18 cellular contexts compared by ENCODE assay signal in the genomic region with DNA sequence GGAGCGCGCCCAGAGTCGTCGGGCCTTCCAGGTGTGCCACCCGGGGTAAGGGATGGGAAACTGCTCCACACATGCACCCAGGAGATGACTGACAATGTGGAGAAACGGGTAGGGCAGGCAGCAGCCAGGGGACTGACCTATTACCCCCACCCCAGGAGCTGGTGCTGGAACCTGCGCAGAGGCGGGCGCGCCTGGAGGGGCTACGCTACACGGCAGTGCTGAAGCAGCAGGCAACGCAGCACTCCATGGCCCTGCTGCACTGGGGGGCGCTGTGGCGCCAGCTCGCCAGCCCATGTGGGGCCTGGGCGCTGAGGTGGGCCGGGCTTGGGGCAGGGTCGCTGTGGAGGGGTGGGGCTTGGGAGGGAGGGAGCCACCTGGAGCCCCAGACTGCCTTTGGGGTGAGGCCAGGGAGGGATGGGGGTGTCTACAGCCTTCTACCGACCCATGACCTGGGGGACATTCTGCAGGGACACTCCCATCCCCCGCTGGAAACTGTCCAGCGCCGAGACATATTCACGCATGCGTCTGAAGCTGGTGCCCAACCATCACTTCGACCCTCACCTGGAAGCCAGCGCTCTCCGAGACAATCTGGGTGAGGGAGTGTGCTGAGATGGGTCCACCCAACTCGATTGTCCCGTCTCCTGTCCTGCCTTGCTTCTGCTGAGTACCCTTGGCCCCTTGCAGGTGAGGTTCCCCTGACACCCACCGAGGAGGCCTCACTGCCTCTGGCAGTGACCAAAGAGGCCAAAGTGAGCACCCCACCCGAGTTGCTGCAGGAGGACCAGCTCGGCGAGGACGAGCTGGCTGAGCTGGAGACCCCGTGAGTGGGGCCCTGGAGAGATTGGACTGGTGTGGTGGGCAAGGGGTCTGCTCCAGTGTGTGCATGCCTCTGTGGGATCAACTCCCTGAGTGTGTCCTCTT. TPM values are rescaled to one million over a fixed set of nuclear protein-coding genes. Genes with fewer than 3 reads are reported as not detected.
DNase-seq lines count a peak whose midpoint lies in the region; ATAC-seq and TF ChIP-seq lines count a peak whose summit lies in the region.
"Had no signal": no experiment of that assay in that cellular context is flagged by ENCODE, and none has a peak within 500 bp of the region (broad histone marks: within the 10 kb centered on the region; RNA-seq: fewer than 3 reads in every experiment).

No MANE protein-coding gene starts in this region.

- TF ChIP-seq CTCF in CD8-positive, alpha-beta T cell (IDR thresholded peaks at IDR 0.05): no peak
- TF ChIP-seq CTCF in GM10248 (IDR thresholded peaks at IDR 0.05; ENCODE audit: control extremely low read depth, extremely low read depth, low read depth, missing control alignments) (peak; percentile 9), body of pancreas (IDR thresholded peaks at IDR 0.05) (no peak), progenitor cell of endocrine pancreas (IDR thresholded peaks at IDR 0.05; ENCODE audit: unreplicated experiment) (no peak), omental fat pad (IDR thresholded peaks at IDR 0.05) (no peak)

- peaks cover 6% of the 10 kb centered on the region for H3K4me1 Mint-ChIP-seq in CD8-positive, alpha-beta T cell (ENCODE audit: low read depth)
- peaks cover 4% of the 10 kb centered on the region for H3K4me1 Mint-ChIP-seq in progenitor cell of endocrine pancreas (ENCODE audit: low read depth)

- no peaks in the 10 kb centered on the region for H3K9me3 ChIP-seq in CD8-positive, alpha-beta T cell (ENCODE audit: low read length)
- H3K9me3 ChIP-seq in body of pancreas (no peaks in the 10 kb centered on the region), mesenchymal stem cell (ENCODE audit: control insufficient read depth, low read length) (no peaks in the 10 kb centered on the region)

- CTCF ChIA-PET in CD8-positive, alpha-beta T cell (lab: Charles Lee): interaction anchor here (0.8 to 1.4 kb wide), 3 partner anchors 13 to 107 kb away, joined by 3 to 4 read pairs (median 3); no protein-coding TSS in a partner anchor
- CTCF ChIA-PET in GM10248 (lab: Yijun Ruan, JAX): interaction anchor here (0.8 to 1.1 kb wide), 3 partner anchors 10 to 319 kb away, joined by 3 read pairs; no protein-coding TSS in a partner anchor

- no peak overlapping the region for H4K91ac ChIP-seq in mesenchymal stem cell (ENCODE audit: low read length)

- no peak overlapping the region for H2AK5ac ChIP-seq in mesenchymal stem cell (ENCODE audit: low read length, severe bottlenecking)

- H2BK120ac ChIP-seq in mesenchymal stem cell (ENCODE audit: low read depth, low read length): no peak overlapping the region

- H3K27me3 ChIP-seq in CD8-positive, alpha-beta T cell (ENCODE audit: insufficient read depth, low read length): no peaks in the 10 kb centered on the region
- no peaks in the 10 kb centered on the region for H3K27me3 ChIP-seq in body of pancreas
- H3K27me3 ChIP-seq in mesenchymal stem cell (ENCODE audit: control insufficient read depth in 1 of 2, insufficient read depth in 1 of 2, low read length in 2 of 2): no peaks in the 10 kb centered on the region

- H3K18ac ChIP-seq in mesenchymal stem cell (ENCODE audit: low read depth in 1 of 2, low read length in 2 of 2): no peak overlapping the region

- H2BK5ac ChIP-seq in mesenchymal stem cell (ENCODE audit: low read depth, low read length, poor library complexity, severe bottlenecking): no peak overlapping the region

- H2BK12ac ChIP-seq in mesenchymal stem cell (ENCODE audit: low read length in 2 of 2): no peak overlapping the region

- H3K27me3 Mint-ChIP-seq in CD8-positive, alpha-beta T cell (ENCODE audit: low read depth): no peaks in the 10 kb centered on the region
- H3K27me3 Mint-ChIP-seq in progenitor cell of endocrine pancreas: no peaks in the 10 kb centered on the region
- H3K27me3 Mint-ChIP-seq: memory B cell had no signal

- peaks cover 76% of the 10 kb centered on the region for H3K36me3 Mint-ChIP-seq in CD8-positive, alpha-beta T cell
- H3K36me3 Mint-ChIP-seq in progenitor cell of endocrine pancreas (ENCODE audit: insufficient read depth): peaks cover 18% of the 10 kb centered on the region

- no peak overlapping the region for H3K23ac ChIP-seq in mesenchymal stem cell (ENCODE audit: low read length in 2 of 2)

- no peak overlapping the region for H3K27ac ChIP-seq in CD8-positive, alpha-beta T cell (ENCODE audit: low read depth, low read length)
- no peak overlapping the region for H3K27ac ChIP-seq in body of pancreas
- H3K27ac ChIP-seq in mesenchymal stem cell (ENCODE audit: low read length, poor library complexity, severe bottlenecking): no peak overlapping the region

- H3K79me1 ChIP-seq in mesenchymal stem cell (replicated peaks; ENCODE audit: low read length, poor library complexity, severe bottlenecking): no peaks in the 10 kb centered on the region

- H3K9me3 Mint-ChIP-seq in CD8-positive, alpha-beta T cell: no peaks in the 10 kb centered on the region
- H3K9me3 Mint-ChIP-seq in progenitor cell of endocrine pancreas (ENCODE audit: low read depth): no peaks in the 10 kb centered on the region
- H3K9me3 Mint-ChIP-seq: memory B cell had no signal

- H3K14ac ChIP-seq in mesenchymal stem cell (ENCODE audit: low read length in 2 of 2): no peak overlapping the region

- H3K9ac ChIP-seq in mesenchymal stem cell (ENCODE audit: low read length): no peak overlapping the region

- H2AFZ ChIP-seq in mesenchymal stem cell (ENCODE audit: low read depth, low read length): no peak overlapping the region

- 86 to 89% methylated on average over 25 to 33 of the region's 36 CpGs for WGBS in body of pancreas, 2 donors
- 90% methylated on average over 34 of the region's 36 CpGs for WGBS in mesenchymal stem cell

- H3K4ac ChIP-seq in mesenchymal stem cell (ENCODE audit: low read depth in 1 of 2, low read length in 2 of 2): no peak overlapping the region

- H3K4me1 ChIP-seq in CD8-positive, alpha-beta T cell (ENCODE audit: insufficient read depth, low read length): peaks cover 5% of the 10 kb centered on the region
- no peaks in the 10 kb centered on the region for H3K4me1 ChIP-seq in body of pancreas
- H3K4me1 ChIP-seq in mesenchymal stem cell (ENCODE audit: control insufficient read depth, insufficient read depth, low read depth, low read length): peaks cover 9% of the 10 kb centered on the region

- H3K27ac Mint-ChIP-seq in CD8-positive, alpha-beta T cell: peak overlapping the region; percentile 70
- no peak overlapping the region for H3K27ac Mint-ChIP-seq in progenitor cell of endocrine pancreas
- H3K27ac Mint-ChIP-seq: memory B cell had no signal

- H3K36me3 ChIP-seq in CD8-positive, alpha-beta T cell (ENCODE audit: insufficient read depth, low read length): peaks cover 20% of the 10 kb centered on the region
- H3K36me3 ChIP-seq in body of pancreas (replicated peaks in 1 of 2; ENCODE audit: insufficient read depth in 1 of 2, low read depth in 2 of 2) (peaks cover 4 to 24% of the 10 kb centered on the region in 2 donors), mesenchymal stem cell (ENCODE audit: control insufficient read depth in 1 of 2, insufficient read depth in 2 of 2, low read depth in 1 of 2, low read length in 2 of 2) (peaks cover 0 to 56% of the 10 kb centered on the region in 2 experiments)

- TF ChIP-seq POLR2A in body of pancreas (IDR thresholded peaks at IDR 0.05): no peak

- H2BK15ac ChIP-seq in mesenchymal stem cell (ENCODE audit: low read depth, poor library complexity, severe bottlenecking): peak overlapping the region; percentile 12

- intact Hi-C loops in CD8-positive, alpha-beta T cell (cut with DNase I, micrococcal nuclease): no loop called here
- intact Hi-C loops in body of pancreas (cut with DNase I): no loop called here

- no peak overlapping the region for H3K4me2 ChIP-seq in mesenchymal stem cell (ENCODE audit: low read length, poor library complexity, severe bottlenecking)
- H3K4me2 ChIP-seq: smooth muscle cell had no signal

- POLR2A ChIA-PET in CD8-positive, alpha-beta T cell (lab: Charles Lee): no interaction called here
- POLR2A ChIA-PET in GM10248 (lab: Yijun Ruan, JAX): no interaction called here

- no peak overlapping the region for H3K4me3 ChIP-seq in CD8-positive, alpha-beta T cell (ENCODE audit: low read depth, low read length)
- H3K4me3 ChIP-seq in body of pancreas (no peak overlapping the region), mesenchymal stem cell (ENCODE audit: insufficient read depth in 1 of 2, low read depth in 1 of 2, low read length in 2 of 2) (no peak overlapping the region)
- H3K4me3 ChIP-seq: smooth muscle cell had no signal

- H3K4me3 Mint-ChIP-seq in CD8-positive, alpha-beta T cell: no peak overlapping the region
- no peak overlapping the region for H3K4me3 Mint-ChIP-seq in progenitor cell of endocrine pancreas (ENCODE audit: low read depth)
- H3K4me3 Mint-ChIP-seq: memory B cell had no signal

- ATAC-seq in CD8-positive, alpha-beta T cell: no peak
- ATAC-seq in body of pancreas: no peak
- no peak for ATAC-seq in GM21576 (IDR thresholded peaks at IDR 0.05; ENCODE audit: unreplicated experiment)
- no peak for ATAC-seq in omental fat pad (ENCODE audit: low FRiP score)
- ATAC-seq: PC-3 had no signal

- peak in 1 of 7 experiments; percentile 16 for DNase-seq in CD8-positive, alpha-beta T cell
- no peak for DNase-seq in GM10248 (ENCODE audit: extremely low spot score)
- DNase-seq in body of pancreas: peak in 3 of 4 donors; percentile 6 to 11 (median 10)
- no peak for DNase-seq in mesenchymal stem cell
- no peak for DNase-seq in NCI-H2227 (lab: John Stamatoyannopoulos, UW; ENCODE audit: unreplicated experiment)
- DNase-seq in progenitor cell of endocrine pancreas (ENCODE audit: low spot score, unreplicated experiment): no peak
- no peak for DNase-seq in omental fat pad (ENCODE audit: low spot score)
- DNase-seq: activated CD8-positive, alpha-beta memory T cell treated with anti-CD3 and anti-CD28 coated beads for 24 hours; C1 segment of cervical spinal cord; effector memory CD4-positive, alpha-beta T cell; MM.1S; NCI-H2029 treated with DMSO at 0.1 percent for 48 hours; NCI-H526; PC-3; SW 1271 had no signal

- H4K8ac ChIP-seq in mesenchymal stem cell (ENCODE audit: low read length): no peak overlapping the region

RNA-seq across cellular contexts. Expression of a gene that starts 23.3 kb away (rescaled TPM):
- total RNA-seq in CD8-positive, alpha-beta T cell: 100 to 1,000 TPM; 187 to 201 TPM
- 100 to 1,000 TPM in 1 of 2 donors, 10 to 100 TPM in 1; 98.8 to 151 TPM for total RNA-seq in body of pancreas
- 2.0 TPM for polyA plus RNA-seq in mesenchymal stem cell (2013, experiment 1 of 2)
- 1.7 TPM for polyA plus RNA-seq in mesenchymal stem cell (2013, experiment 2 of 2)
- 292 and 320 TPM in 2 replicates for total RNA-seq in progenitor cell of endocrine pancreas
- 100 to 1,000 TPM in 1 of 4 donors, 10 to 100 TPM in 3; 17.4 to 113 (median 33.6) TPM for total RNA-seq in omental fat pad

RNA-seq across cellular contexts. Expression of a gene that starts 26.2 kb away (rescaled TPM):
- total RNA-seq in CD8-positive, alpha-beta T cell: 100 to 1,000 TPM in 1 of 2 experiments, 10 to 100 TPM in 1; 99.9 to 107 TPM
- 10 to 100 TPM; 25.4 to 67.2 TPM for total RNA-seq in body of pancreas
- polyA plus RNA-seq in mesenchymal stem cell (2013, experiment 1 of 2): 25.6 TPM
- 26.2 TPM for polyA plus RNA-seq in mesenchymal stem cell (2013, experiment 2 of 2)
- 62.3 and 64.3 TPM in 2 replicates for total RNA-seq in progenitor cell of endocrine pancreas
- 10 to 100 TPM; 30.8 to 61.5 (median 45.4) TPM for total RNA-seq in omental fat pad

Comparison
In these comparisons a context has a peak if more than half of its experiments do, and no peak if none do; other contexts are left out.
1. DNase-seq: peak in body of pancreas (3 of 4); none in GM10248 (single experiment), mesenchymal stem cell (single experiment), NCI-H2227 (single experiment), progenitor cell of endocrine pancreas (single experiment) and omental fat pad (single experiment).